8 cellular contexts compared by ENCODE assay signal in genomic region chr10:123391275-123392028, GRCh38.
A peak's percentile ranks its signal among the peaks of the same experiment; 100 is the strongest.
DNase-seq lines count a peak whose midpoint lies in the region; ATAC-seq and TF ChIP-seq lines count a peak whose summit lies in the region.

No MANE protein-coding gene starts in this region.

- no peak for TF ChIP-seq CTCF in GM13977 (IDR thresholded peaks at IDR 0.05; ENCODE audit: extremely low read depth, insufficient read depth, missing control alignments)

- peak; percentile 70 for DNase-seq in GM13977 (ENCODE audit: low spot score)
- DNase-seq in NCI-H2171 treated with DMSO at 0.1 percent for 48 hours (lab: John Stamatoyannopoulos, UW) = peak; percentile 84
- DNase-seq in NCI-H1092 (lab: John Stamatoyannopoulos, UW) = no peak
- no peak for DNase-seq in DMS79 (lab: John Stamatoyannopoulos, UW)
- no peak for DNase-seq in SK-N-DZ (ENCODE audit: low spot score)
- DNase-seq in activated CD4-positive, CD25-positive, alpha-beta regulatory T cell (lab: John Stamatoyannopoulos, UW) = no peak

- ATAC-seq in GM19468 (IDR thresholded peaks at IDR 0.05; ENCODE audit: extremely low read depth, unreplicated experiment) (peak; percentile 2), HG02943 (IDR thresholded peaks at IDR 0.05; ENCODE audit: low read depth, unreplicated experiment) (peak; percentile 24)

- in situ Hi-C loops in GM13977 (cut with MboI; ENCODE audit: low pct_unique_long_range_greater_than_20kb, low sequenced_read_pairs, unreplicated experiment) = loop anchor here (5.0 to 10.0 kb wide), 2 partner anchors 161 to 237 kb away; partner anchors contain the start of gene BUB3

Comparison
In these comparisons a context has a peak if more than half of its experiments do, and no peak if none do; other contexts are left out.
1. DNase-seq: peak in GM13977 (single experiment) and NCI-H2171 treated with DMSO at 0.1 percent for 48 hours (single experiment); none in NCI-H1092 (single experiment), DMS79 (single experiment), SK-N-DZ (single experiment) and activated CD4-positive, CD25-positive, alpha-beta regulatory T cell (0 of 4).